8 cellular contexts compared by ENCODE assay signal in genomic region chr6:169723200-169723909, GRCh38. TPM values are rescaled to one million over a fixed set of nuclear protein-coding genes. Genes with fewer than 3 reads are reported as not detected.
DNase-seq lines count a peak whose midpoint lies in the region; ATAC-seq, FAIRE-seq and TF ChIP-seq lines count a peak whose summit lies in the region.

No MANE protein-coding gene starts in this region.

- H3K4me3 ChIP-seq in H1 (ENCODE audit: extremely low read depth in 1 of 4, insufficient read depth in 2 of 4, low read depth in 3 of 4, low read length in 4 of 4) = peak overlapping the region; percentile 76 to 78 (median 76)
- H3K4me3 ChIP-seq in mesenchymal stem cell (ENCODE audit: insufficient read depth in 1 of 2, low read depth in 1 of 2, low read length in 2 of 2) = peak overlapping the region; percentile 91 to 93

- no peak overlapping the region for H3K23ac ChIP-seq in H1 (ENCODE audit: insufficient read length)
- H3K23ac ChIP-seq in mesenchymal stem cell (ENCODE audit: low read length in 2 of 2) = no peak overlapping the region

- H2BK15ac ChIP-seq in H1 (ENCODE audit: low read length) (no peak overlapping the region), mesenchymal stem cell (ENCODE audit: low read depth, poor library complexity, severe bottlenecking) (peak overlapping the region; percentile 69)

- H3K14ac ChIP-seq in H1 (ENCODE audit: insufficient read length) = no peak overlapping the region
- no peak overlapping the region for H3K14ac ChIP-seq in mesenchymal stem cell (ENCODE audit: low read length in 2 of 2)

- H3K18ac ChIP-seq in H1 (ENCODE audit: extremely low read depth, low read length) (no peak overlapping the region), mesenchymal stem cell (ENCODE audit: low read depth in 1 of 2, low read length in 2 of 2) (peak overlapping the region; percentile 53 to 72)

- peak overlapping the region; percentile 26 to 81 (median 60) for H3K9ac ChIP-seq in H1 (replicated peaks in 1 of 4; ENCODE audit: extremely low read depth in 1 of 4, low read depth in 3 of 4, low read length in 3 of 4)
- H3K9ac ChIP-seq in mesenchymal stem cell (ENCODE audit: low read length) = peak overlapping the region; percentile 92

- no peak overlapping the region for H2BK5ac ChIP-seq in H1 (ENCODE audit: low read depth, low read length)
- H2BK5ac ChIP-seq in mesenchymal stem cell (ENCODE audit: low read depth, low read length, poor library complexity, severe bottlenecking) = no peak overlapping the region

- H3K27me3 ChIP-seq in H1 (replicated peaks in 1 of 4; ENCODE audit: control insufficient read depth in 3 of 4, extremely low read depth in 1 of 4, insufficient read depth in 3 of 4, low read length in 3 of 4) = peaks cover 0 to 2% (median under 1%) of the 10 kb centered on the region in 4 experiments; a peak in 1 of 7 replicates
- H3K27me3 ChIP-seq in mesenchymal stem cell (ENCODE audit: control insufficient read depth in 1 of 2, insufficient read depth in 1 of 2, low read length in 2 of 2) = no peaks in the 10 kb centered on the region

- no peak overlapping the region for H3K4ac ChIP-seq in H1 (replicated peaks; ENCODE audit: insufficient read length, low read depth, low read length)
- H3K4ac ChIP-seq in mesenchymal stem cell (ENCODE audit: low read depth in 1 of 2, low read length in 2 of 2) = peak overlapping the region in 1 of 2 experiments; percentile 64

- H4K8ac ChIP-seq in H1 (ENCODE audit: extremely low read depth, insufficient read depth, low read length) (no peak overlapping the region; the same call in none of the 2 replicates), mesenchymal stem cell (ENCODE audit: low read length) (peak overlapping the region; percentile 19)

- H3K36me3 ChIP-seq in H1 (ENCODE audit: control insufficient read depth in 2 of 4, insufficient read depth in 4 of 4, low read length in 3 of 4) = peaks cover 0 to 8% (median 0%) of the 10 kb centered on the region in 4 experiments; a peak in 1 of 8 replicates
- H3K36me3 ChIP-seq in mesenchymal stem cell (ENCODE audit: control insufficient read depth in 1 of 2, insufficient read depth in 2 of 2, low read depth in 1 of 2, low read length in 2 of 2) = no peaks in the 10 kb centered on the region

- no peak for TF ChIP-seq EP300 in H1 (IDR thresholded peaks at IDR 0.05; ENCODE audit: borderline replicate concordance in 1 of 2, low read depth in 2 of 2, low read length in 2 of 2)

- H4K91ac ChIP-seq in H1 (replicated peaks; ENCODE audit: insufficient read length, low read length) (no peak overlapping the region), mesenchymal stem cell (ENCODE audit: low read length) (no peak overlapping the region)

- FAIRE-seq in H1 (lab: Jason Lieb, UNC) = no peak

- H2BK12ac ChIP-seq in H1 (ENCODE audit: low read depth, low read length) = no peak overlapping the region
- no peak overlapping the region for H2BK12ac ChIP-seq in mesenchymal stem cell (ENCODE audit: low read length in 2 of 2)

- DNase-seq in NCI-H2081 (lab: John Stamatoyannopoulos, UW) = peak; percentile 23 to 47
- no peak for DNase-seq in NCI-H2081 treated with DMSO at 0.1 percent for 48 hours (lab: John Stamatoyannopoulos, UW)
- DNase-seq in NCI-H146 (lab: John Stamatoyannopoulos, UW) = peak; percentile 67
- DNase-seq in activated CD8-positive, alpha-beta memory T cell treated with anti-CD3 and anti-CD28 coated beads for 4 hours (ENCODE audit: low read depth in 2 of 2) = peak; percentile 34 to 42
- DNase-seq in H1 (ENCODE audit: low read depth in 1 of 2, low spot score in 2 of 2) = peak in 1 of 2 experiments; percentile 71
- DNase-seq in mesenchymal stem cell = peak; percentile 76
- peak; percentile 26 for DNase-seq in stimulated activated CD8-positive, alpha-beta memory T cell treated with anti-CD3 and anti-CD28 coated beads, Interleukin-12 subunit alpha, Interleukin-12 subunit beta, amount 100 ng/mL, for 24 hours (ENCODE audit: extremely low read depth)

- H2AK5ac ChIP-seq in H1 (ENCODE audit: low read depth, low read length) (no peak overlapping the region), mesenchymal stem cell (ENCODE audit: low read length, severe bottlenecking) (no peak overlapping the region)

- no peak overlapping the region for H2BK20ac ChIP-seq in H1 (ENCODE audit: low read length)

- peaks cover 1 to 13% of the 10 kb centered on the region in 2 experiments for H4K20me1 ChIP-seq in H1 (replicated peaks in 1 of 2; ENCODE audit: control insufficient read depth in 1 of 2, insufficient read depth in 2 of 2, low read length in 2 of 2)

- TF ChIP-seq CTCF in H1 (IDR thresholded peaks at IDR 0.05; ENCODE audit: control extremely low read depth in 1 of 3, insufficient read depth in 1 of 3, low read depth in 1 of 3, low read length in 3 of 3) = no peak

- H3K27ac ChIP-seq in H1 (ENCODE audit: low read depth, low read length) = no peak overlapping the region
- peak overlapping the region; percentile 52 for H3K27ac ChIP-seq in mesenchymal stem cell (ENCODE audit: low read length, poor library complexity, severe bottlenecking)

- peaks cover 0 to 49% of the 10 kb centered on the region in 2 experiments; a peak in 2 of 4 replicates for H3K79me2 ChIP-seq in H1 (ENCODE audit: control insufficient read depth in 1 of 2, insufficient read depth in 2 of 2, low read length in 2 of 2)

- POLR2A ChIA-PET in H1 (lab: Charles Lee; ENCODE audit: partially characterized antibody) = interaction anchor here (0.6 to 5.9 kb wide), 12 partner anchors 11 to 1043 kb away, joined by 3 to 58 read pairs (median 4); partner anchors contain the start of genes C6orf120, DYNLT2, ERMARD and WDR27

- 0 out of 3 replicates have a peak, but pooled peaks of 1 of the 2 experiments have one; percentile 12 for TF ChIP-seq POLR2A in H1 (IDR thresholded peaks at IDR 0.05; ENCODE audit: control extremely low read depth in 1 of 2, low read depth in 2 of 2, low read length in 2 of 2)

- TF ChIP-seq RAD21 in H1 (IDR thresholded peaks at IDR 0.05 in 1 of 2, conservative IDR thresholded peaks at IDR 0.05 in 1 of 2; ENCODE audit: low read depth in 2 of 2, low read length in 2 of 2) = no peak

- H2BK120ac ChIP-seq in H1 (replicated peaks; ENCODE audit: low read depth, low read length) (no peak overlapping the region), mesenchymal stem cell (ENCODE audit: low read depth, low read length) (peak overlapping the region; percentile 94)

- no peak overlapping the region for H4K5ac ChIP-seq in H1 (ENCODE audit: insufficient read length, low read depth, low read length)

- WGBS in H1 (ENCODE audit: extremely low coverage in 1 of 2, insufficient coverage in 1 of 2, insufficient read length in 1 of 2, insufficient replicate concordance in 2 of 2, low coverage in 1 of 2, low lambda C conversion rate in 2 of 2, missing lambda C conversion rate in 1 of 2), 2 experiments = 2% methylated on average over 26 of the region's 70 CpGs; no CpG with 5 or more reads in 1 of the 2 experiments
- 1% methylated on average over 28 of the region's 70 CpGs for WGBS in mesenchymal stem cell

- ATAC-seq in HG02623 (IDR thresholded peaks at IDR 0.05; ENCODE audit: unreplicated experiment) = peak; percentile 25

- H3K56ac ChIP-seq in H1 (replicated peaks; ENCODE audit: insufficient read length, low read depth, low read length) = no peak overlapping the region

- H3K23me2 ChIP-seq in H1 (ENCODE audit: low read depth, low read length) = peaks cover 15% of the 10 kb centered on the region

- H3K4me2 ChIP-seq in H1 (ENCODE audit: insufficient read depth in 1 of 2, low read depth in 2 of 2, low read length in 2 of 2) = peak overlapping the region; percentile 92 to 97
- peak overlapping the region; percentile 96 for H3K4me2 ChIP-seq in mesenchymal stem cell (ENCODE audit: low read length, poor library complexity, severe bottlenecking)

- H2AFZ ChIP-seq in H1 (ENCODE audit: low read length) (no peak overlapping the region), mesenchymal stem cell (ENCODE audit: low read depth, low read length) (peak overlapping the region; percentile 67)

- H3K4me1 ChIP-seq in H1 (replicated peaks in 1 of 4; ENCODE audit: control insufficient read depth in 3 of 4, insufficient read depth in 4 of 4, low read length in 3 of 4) (peaks cover 0 to 9% (median 4%) of the 10 kb centered on the region in 4 experiments; a peak in 5 of 7 replicates), mesenchymal stem cell (ENCODE audit: control insufficient read depth, insufficient read depth, low read depth, low read length) (peaks cover 10% of the 10 kb centered on the region)

- CTCF ChIA-PET in H1 (lab: Charles Lee; ENCODE audit: partially characterized antibody) = interaction anchor here (0.7 to 1.5 kb wide), 3 partner anchors 13 to 726 kb away, joined by 3 to 6 read pairs (median 3); no protein-coding TSS in a partner anchor

- H3K79me1 ChIP-seq in H1 (ENCODE audit: low read depth, low read length) = peaks cover 3% of the 10 kb centered on the region; the same call in 1 of the 2 replicates
- H3K79me1 ChIP-seq in mesenchymal stem cell (replicated peaks; ENCODE audit: low read length, poor library complexity, severe bottlenecking) = peaks cover 4% of the 10 kb centered on the region

- H3K9me3 ChIP-seq in H1 (ENCODE audit: insufficient read depth in 2 of 2, low read depth in 1 of 2, low read length in 1 of 2) = no peaks in the 10 kb centered on the region
- no peaks in the 10 kb centered on the region for H3K9me3 ChIP-seq in mesenchymal stem cell (ENCODE audit: control insufficient read depth, low read length)

RNA-seq across cellular contexts. Expression of gene PHF10, which starts 0.9 kb away (rescaled TPM):
- total RNA-seq in H1 (2021; fragmentation: NEBNext Ultra II Directional; extraction: Animal tissue kit (Norgen Biotek cat#: 25700)) = 50.0 and 51.1 TPM in 2 replicates
- polyA plus RNA-seq in H1 (2011; rRNA removed) = 8.9 and 15.6 TPM in 2 replicates
- 18.4 TPM for polyA plus RNA-seq in H1 (2011; cell fraction: cytosol; rRNA removed)
- polyA plus RNA-seq in H1 (2011; cell fraction: nucleus; rRNA removed) = 8.8 TPM
- 26.3 to 41.6 TPM (median 31.8 TPM) in 4 replicates for polyA plus RNA-seq in H1 (2012, experiment 1 of 2)
- polyA plus RNA-seq in H1 (2012, experiment 2 of 2) = 14.0 TPM
- polyA plus RNA-seq in H1 (2013, experiment 1 of 2) = 32.5 TPM
- polyA plus RNA-seq in H1 (2013, experiment 2 of 2) = 32.7 TPM
- 11.8 and 13.4 TPM in 2 replicates for polyA minus RNA-seq in H1 (2011; rRNA and poly(A)+ RNA removed)
- polyA minus RNA-seq in H1 (2011; cell fraction: cytosol; rRNA and poly(A)+ RNA removed) = 13.4 TPM
- 15.8 TPM for polyA minus RNA-seq in H1 (2011; cell fraction: nucleus; rRNA and poly(A)+ RNA removed)
- 19.9 TPM for polyA plus RNA-seq in mesenchymal stem cell (2013, experiment 1 of 2)
- polyA plus RNA-seq in mesenchymal stem cell (2013, experiment 2 of 2) = 19.4 TPM

RNA-seq across cellular contexts. Expression of gene C6orf120, which starts 21.4 kb away (rescaled TPM):
- 29.1 and 30.6 TPM in 2 replicates for total RNA-seq in H1 (2021; fragmentation: NEBNext Ultra II Directional; extraction: Animal tissue kit (Norgen Biotek cat#: 25700))
- 16.2 and 21.2 TPM in 2 replicates for polyA plus RNA-seq in H1 (2011; rRNA removed)
- 20.4 TPM for polyA plus RNA-seq in H1 (2011; cell fraction: cytosol; rRNA removed)
- polyA plus RNA-seq in H1 (2011; cell fraction: nucleus; rRNA removed) = 16.1 TPM
- polyA plus RNA-seq in H1 (2012, experiment 1 of 2) = 15.2 to 22.4 TPM (median 16.6 TPM) in 4 replicates
- polyA plus RNA-seq in H1 (2012, experiment 2 of 2) = 4.7 TPM
- 27.9 TPM for polyA plus RNA-seq in H1 (2013, experiment 1 of 2)
- polyA plus RNA-seq in H1 (2013, experiment 2 of 2) = 31.0 TPM
- 9.8 and 14.2 TPM in 2 replicates for polyA minus RNA-seq in H1 (2011; rRNA and poly(A)+ RNA removed)
- 19.7 TPM for polyA minus RNA-seq in H1 (2011; cell fraction: cytosol; rRNA and poly(A)+ RNA removed)
- polyA minus RNA-seq in H1 (2011; cell fraction: nucleus; rRNA and poly(A)+ RNA removed) = 23.7 TPM
- 38.5 TPM for polyA plus RNA-seq in mesenchymal stem cell (2013, experiment 1 of 2)
- polyA plus RNA-seq in mesenchymal stem cell (2013, experiment 2 of 2) = 41.4 TPM

RNA-seq across cellular contexts. Expression of gene WDR27, which starts 21.5 kb away (rescaled TPM):
- total RNA-seq in H1 (2021; fragmentation: NEBNext Ultra II Directional; extraction: Animal tissue kit (Norgen Biotek cat#: 25700)) = 64.7 and 68.6 TPM in 2 replicates
- 53.6 and 77.6 TPM in 2 replicates for polyA plus RNA-seq in H1 (2011; rRNA removed)
- polyA plus RNA-seq in H1 (2011; cell fraction: cytosol; rRNA removed) = 77.6 TPM
- polyA plus RNA-seq in H1 (2011; cell fraction: nucleus; rRNA removed) = 539 TPM
- 45.1 to 60.7 TPM (median 52.9 TPM) in 4 replicates for polyA plus RNA-seq in H1 (2012, experiment 1 of 2)
- 5.7 TPM for polyA plus RNA-seq in H1 (2012, experiment 2 of 2)
- 39.7 TPM for polyA plus RNA-seq in H1 (2013, experiment 1 of 2)
- 35.8 TPM for polyA plus RNA-seq in H1 (2013, experiment 2 of 2)
- polyA minus RNA-seq in H1 (2011; rRNA and poly(A)+ RNA removed) = 73.4 and 74.5 TPM in 2 replicates
- 79.7 TPM for polyA minus RNA-seq in H1 (2011; cell fraction: cytosol; rRNA and poly(A)+ RNA removed)
- 253 TPM for polyA minus RNA-seq in H1 (2011; cell fraction: nucleus; rRNA and poly(A)+ RNA removed)
- 7.1 TPM for polyA plus RNA-seq in mesenchymal stem cell (2013, experiment 1 of 2)
- polyA plus RNA-seq in mesenchymal stem cell (2013, experiment 2 of 2) = 7.3 TPM

RNA-seq across cellular contexts. Expression of gene DYNLT2, which starts 28.0 kb away (rescaled TPM):
- 1.6 and 1.8 TPM in 2 replicates for total RNA-seq in H1 (2021; fragmentation: NEBNext Ultra II Directional; extraction: Animal tissue kit (Norgen Biotek cat#: 25700))
- 0.48 and 0.74 TPM in 2 replicates for polyA plus RNA-seq in H1 (2011; rRNA removed)
- polyA plus RNA-seq in H1 (2011; cell fraction: cytosol; rRNA removed) = 1.9 TPM
- polyA plus RNA-seq in H1 (2011; cell fraction: nucleus; rRNA removed) = 0.84 TPM
- polyA plus RNA-seq in H1 (2012, experiment 1 of 2) = 0.64 to 1.9 TPM (median 1.0 TPM) in 4 replicates
- polyA plus RNA-seq in H1 (2012, experiment 2 of 2) = 0.08 TPM
- polyA plus RNA-seq in H1 (2013, experiment 1 of 2) = 3.5 TPM
- polyA plus RNA-seq in H1 (2013, experiment 2 of 2) = 3.1 TPM
- polyA minus RNA-seq in H1 (2011; rRNA and poly(A)+ RNA removed) = 0.38 and 0.71 TPM in 2 replicates
- 0.73 TPM for polyA minus RNA-seq in H1 (2011; cell fraction: cytosol; rRNA and poly(A)+ RNA removed)
- polyA minus RNA-seq in H1 (2011; cell fraction: nucleus; rRNA and poly(A)+ RNA removed) = 2.4 TPM
- 0.48 TPM for polyA plus RNA-seq in mesenchymal stem cell (2013, experiment 1 of 2)
- polyA plus RNA-seq in mesenchymal stem cell (2013, experiment 2 of 2) = 0.27 TPM

RNA-seq across cellular contexts. Expression of gene ERMARD, which starts 28.1 kb away (rescaled TPM):
- total RNA-seq in H1 (2021; fragmentation: NEBNext Ultra II Directional; extraction: Animal tissue kit (Norgen Biotek cat#: 25700)) = 11.2 and 12.2 TPM in 2 replicates
- polyA plus RNA-seq in H1 (2011; rRNA removed) = 25.6 and 27.3 TPM in 2 replicates
- polyA plus RNA-seq in H1 (2011; cell fraction: cytosol; rRNA removed) = 29.5 TPM
- 41.8 TPM for polyA plus RNA-seq in H1 (2011; cell fraction: nucleus; rRNA removed)
- 13.9 to 19.1 TPM (median 15.5 TPM) in 4 replicates for polyA plus RNA-seq in H1 (2012, experiment 1 of 2)
- 4.3 TPM for polyA plus RNA-seq in H1 (2012, experiment 2 of 2)
- polyA plus RNA-seq in H1 (2013, experiment 1 of 2) = 10.4 TPM
- polyA plus RNA-seq in H1 (2013, experiment 2 of 2) = 10.1 TPM
- polyA minus RNA-seq in H1 (2011; rRNA and poly(A)+ RNA removed) = 12.0 and 13.1 TPM in 2 replicates
- 5.2 TPM for polyA minus RNA-seq in H1 (2011; cell fraction: cytosol; rRNA and poly(A)+ RNA removed)
- polyA minus RNA-seq in H1 (2011; cell fraction: nucleus; rRNA and poly(A)+ RNA removed) = 14.8 TPM
- 8.0 TPM for polyA plus RNA-seq in mesenchymal stem cell (2013, experiment 1 of 2)
- polyA plus RNA-seq in mesenchymal stem cell (2013, experiment 2 of 2) = 10.8 TPM
